ENCODE assay signal across 9 cellular contexts in genomic region chrX:154717824-154718223, GRCh38. TPM values are rescaled to one million over a fixed set of nuclear protein-coding genes. Genes with fewer than 3 reads are reported as not detected.
DNase-seq lines count a peak whose midpoint lies in the region; ATAC-seq lines count a peak whose summit lies in the region.
"Had no signal": no experiment of that assay in that cellular context is flagged by ENCODE, and none has a peak within 500 bp of the region (broad histone marks: within the 10 kb centered on the region; RNA-seq: fewer than 3 reads in every experiment).

No MANE protein-coding gene starts in this region.

- H3K9me3 ChIP-seq in CD4-positive, CD25-positive, alpha-beta regulatory T cell (ENCODE audit: control insufficient read depth in 2 of 2, low read length in 2 of 2) = no peaks in the 10 kb centered on the region

- H3K4me1 ChIP-seq in CD4-positive, CD25-positive, alpha-beta regulatory T cell (ENCODE audit: control insufficient read depth, insufficient read depth, low read length, poor library complexity, severe bottlenecking) = peaks cover 30% of the 10 kb centered on the region

- no peak overlapping the region for H3K27ac ChIP-seq in CD4-positive, CD25-positive, alpha-beta regulatory T cell (ENCODE audit: insufficient read depth, low read length, poor library complexity, severe bottlenecking)

- H3K4me3 ChIP-seq in CD4-positive, CD25-positive, alpha-beta regulatory T cell (ENCODE audit: low read depth, low read length) = no peak overlapping the region

- H3K27me3 Mint-ChIP-seq in CD4-positive, CD25-positive, alpha-beta regulatory T cell = no peaks in the 10 kb centered on the region
- peaks cover 0 to 8% (median 4%) of the 10 kb centered on the region in 3 donors for H3K27me3 Mint-ChIP-seq in immature natural killer cell (ENCODE audit: low read depth in 3 of 3)

- H3K27ac Mint-ChIP-seq in CD4-positive, CD25-positive, alpha-beta regulatory T cell = peak overlapping the region; percentile 16 to 96 (median 90)
- H3K27ac Mint-ChIP-seq in immature natural killer cell = peak overlapping the region; percentile 78 to 96 (median 88)

- peaks cover 12 to 31% (median 27%) of the 10 kb centered on the region in 4 donors for H3K4me1 Mint-ChIP-seq in CD4-positive, CD25-positive, alpha-beta regulatory T cell
- H3K4me1 Mint-ChIP-seq in immature natural killer cell = peaks cover 71 to 88% of the 10 kb centered on the region in 2 donors

- no peak for ATAC-seq in CD4-positive, CD25-positive, alpha-beta regulatory T cell (ENCODE audit: low read depth in 2 of 2)
- ATAC-seq in GM19395 (IDR thresholded peaks at IDR 0.05; ENCODE audit: unreplicated experiment) = no peak
- no peak for ATAC-seq in HG03097 (IDR thresholded peaks at IDR 0.05; ENCODE audit: low FRiP score, unreplicated experiment)
- no peak for ATAC-seq in GM21737 (IDR thresholded peaks at IDR 0.05; ENCODE audit: unreplicated experiment)
- ATAC-seq in HG02623 (IDR thresholded peaks at IDR 0.05; ENCODE audit: unreplicated experiment) = no peak

- no peaks in the 10 kb centered on the region for H3K36me3 ChIP-seq in CD4-positive, CD25-positive, alpha-beta regulatory T cell (ENCODE audit: control insufficient read depth, insufficient read depth, low read length)

- H3K27me3 ChIP-seq in CD4-positive, CD25-positive, alpha-beta regulatory T cell (ENCODE audit: control insufficient read depth, insufficient read depth, low read length) = no peaks in the 10 kb centered on the region

- H3K9me3 Mint-ChIP-seq in CD4-positive, CD25-positive, alpha-beta regulatory T cell = peaks cover 0 to 2% (median 0%) of the 10 kb centered on the region in 7 donors
- no peaks in the 10 kb centered on the region for H3K9me3 Mint-ChIP-seq in immature natural killer cell

- H3K4me3 Mint-ChIP-seq in CD4-positive, CD25-positive, alpha-beta regulatory T cell = peak overlapping the region in 2 of 4 donors; percentile 34 to 51
- H3K4me3 Mint-ChIP-seq in immature natural killer cell = peak overlapping the region; percentile 72 to 83 (median 75)

- DNase-seq in CD4-positive, CD25-positive, alpha-beta regulatory T cell = peak in 1 of 3 donors; percentile 26
- DNase-seq in HuH-7 (ENCODE audit: low spot score) = peak; percentile 6
- peak; percentile 22 for DNase-seq in T-helper 22 cell (ENCODE audit: low read depth)
- DNase-seq in immature natural killer cell = peak; percentile 48 to 64 (median 56)
- DNase-seq: NCI-H2171 treated with DMSO at 0.1 percent for 48 hours had no signal

- no peaks in the 10 kb centered on the region for H3K36me3 Mint-ChIP-seq in CD4-positive, CD25-positive, alpha-beta regulatory T cell
- peaks cover 5 to 14% (median 6%) of the 10 kb centered on the region in 3 donors for H3K36me3 Mint-ChIP-seq in immature natural killer cell

RNA-seq across cellular contexts. Expression of gene GAB3, which starts 33.1 kb away (rescaled TPM):
- 6.0 TPM for total RNA-seq in CD4-positive, CD25-positive, alpha-beta regulatory T cell
- polyA plus RNA-seq in CD4-positive, CD25-positive, alpha-beta regulatory T cell = 1 to 10 TPM in 1 of 4 donors, under 1 TPM in 3; 0.07 to 1.5 (median 0.55) TPM
- polyA plus RNA-seq in immature natural killer cell = 10 to 100 TPM in 2 of 3 donors, 1 to 10 TPM in 1; 9.3 to 23.6 (median 15.6) TPM

RNA-seq across cellular contexts. Expression of gene DKC1, which starts 44.8 kb away (rescaled TPM):
- 55.0 TPM for total RNA-seq in CD4-positive, CD25-positive, alpha-beta regulatory T cell
- polyA plus RNA-seq in CD4-positive, CD25-positive, alpha-beta regulatory T cell = 10 to 100 TPM; 28.3 to 44.8 (median 38.0) TPM
- 10 to 100 TPM; 21.1 to 35.5 (median 32.3) TPM for polyA plus RNA-seq in immature natural killer cell

Comparison
In these comparisons a context has a peak if more than half of its experiments do, and no peak if none do; other contexts are left out.
1. RNA of gene GAB3, which starts 33.1 kb away (polyA plus RNA-seq): 9.3 to 23.6 TPM in immature natural killer cell; 0.07 to 1.5 TPM in CD4-positive, CD25-positive, alpha-beta regulatory T cell; every median in the first group is over 4 times any median in the second.